ENCODE assay signal across 8 cellular contexts in genomic region chr11:64878223-64878493, GRCh38. TPM values are rescaled to one million over a fixed set of nuclear protein-coding genes. Genes with fewer than 3 reads are reported as not detected.
DNase-seq lines count a peak whose midpoint lies in the region; ATAC-seq and TF ChIP-seq lines count a peak whose summit lies in the region.

No MANE protein-coding gene starts in this region.

- peak overlapping the region; percentile 85 to 87 for H3K4me3 ChIP-seq in foreskin fibroblast (ENCODE audit: low read depth in 1 of 2, low read length in 2 of 2)
- peak overlapping the region; percentile 99 for H3K4me3 ChIP-seq in psoas muscle

- intact Hi-C loops in psoas muscle (cut with DNase I) = loop anchor here in 1 of 2 donors (1.0 kb wide), 1 partner anchor 68 kb away; the partner anchor contains the start of gene MEN1

- peak; percentile 37 for DNase-seq in T-helper 22 cell (ENCODE audit: low read depth)
- DNase-seq in foreskin fibroblast = no peak
- no peak for DNase-seq in psoas muscle

- no peaks in the 10 kb centered on the region for H3K27me3 ChIP-seq in psoas muscle (ENCODE audit: insufficient read depth in 3 of 3, low read length in 2 of 3)

- H3K27ac ChIP-seq in 22Rv1 (peak overlapping the region; percentile 52; the same call in 1 of the 2 replicates), psoas muscle (peak overlapping the region; percentile 97)

- H3K4me1 ChIP-seq in psoas muscle = peaks cover 46% of the 10 kb centered on the region

- WGBS in psoas muscle, 3 donors = 0% methylated on average over 18 to 21 of the region's 21 CpGs

- peaks cover 0 to 14% of the 10 kb centered on the region in 2 donors for H3K36me3 ChIP-seq in psoas muscle (ENCODE audit: insufficient read depth in 1 of 2, low read depth in 1 of 2)

- H3K9me3 ChIP-seq in psoas muscle = no peaks in the 10 kb centered on the region

- TF ChIP-seq CTCF in 22Rv1 (IDR thresholded peaks at IDR 0.05) (no peak), foreskin fibroblast (IDR thresholded peaks at IDR 0.05; ENCODE audit: low read depth, low read length) (no peak), psoas muscle (IDR thresholded peaks at IDR 0.05) (no peak)

- ATAC-seq in GM21717 (IDR thresholded peaks at IDR 0.05; ENCODE audit: unreplicated experiment) (peak; percentile 14), psoas muscle (peak; percentile 29 to 54 (median 36)), HG02970 (IDR thresholded peaks at IDR 0.05; ENCODE audit: low FRiP score, unreplicated experiment) (no peak), GM18909 (IDR thresholded peaks at IDR 0.05; ENCODE audit: poor library complexity, unreplicated experiment) (no peak), GM18861 (IDR thresholded peaks at IDR 0.05; ENCODE audit: unreplicated experiment) (no peak)

RNA-seq across cellular contexts. Expression of gene EHD1, which starts 0.3 kb away (rescaled TPM):
- 10 to 100 TPM; 34.7 to 71.0 (median 61.1) TPM for total RNA-seq in psoas muscle
- polyA plus RNA-seq in psoas muscle = 100 to 1,000 TPM in 1 of 3 donors, 10 to 100 TPM in 2; 23.5 to 174 (median 30.9) TPM

RNA-seq across cellular contexts. Expression of gene CDC42BPG, which starts 33.7 kb away (rescaled TPM):
- 1 to 10 TPM in 1 of 4 donors, under 1 TPM in 2, not detected in 1; 0.05 to 2.2 (median 0.08) TPM for total RNA-seq in psoas muscle
- under 1 TPM; 0.04 to 0.06 (median 0.05) TPM for polyA plus RNA-seq in psoas muscle

RNA-seq across cellular contexts. Expression of gene ATG2A, which starts 38.9 kb away (rescaled TPM):
- 10 to 100 TPM; 19.5 to 21.6 (median 20.6) TPM for total RNA-seq in psoas muscle
- 10 to 100 TPM; 11.0 to 17.9 (median 15.4) TPM for polyA plus RNA-seq in psoas muscle

RNA-seq across cellular contexts. Expression of gene PPP2R5B, which starts 46.3 kb away (rescaled TPM):
- 10 to 100 TPM; 13.2 to 21.9 (median 18.1) TPM for total RNA-seq in psoas muscle
- 10 to 100 TPM; 14.9 to 36.1 (median 16.8) TPM for polyA plus RNA-seq in psoas muscle

RNA-seq across cellular contexts. Expression of gene GPHA2, which starts 57.5 kb away (rescaled TPM):
- not detected for total RNA-seq in psoas muscle
- not detected for polyA plus RNA-seq in psoas muscle

Comparison
In these comparisons a context has a peak if more than half of its experiments do, and no peak if none do; other contexts are left out.
1. ATAC-seq: peak in GM21717 (single experiment) and psoas muscle (4 of 4); none in HG02970 (single experiment), GM18909 (single experiment) and GM18861 (single experiment).